Comparison of ENCODE assay signal across 1 cellular context in genomic region chr5:172456076-172456800, GRCh38.
TF ChIP-seq lines count a peak whose summit lies in the region.

No MANE protein-coding gene starts in this region.

TF ChIP-seq in endothelial cell of umbilical vein, 7 proteins besides CTCF, POLR2A, EP300 and RAD21 (continued from another document):
- no peak for TF ChIP-seq POLR2AphosphoS5 (IDR thresholded peaks at IDR 0.05; ENCODE audit: insufficient read depth, low read depth, low read length)
